In genomic region chr1:225572422-225572821, GRCh38 we compare ENCODE assay signal across 15 cellular contexts.
DNase-seq lines count a peak whose midpoint lies in the region; ATAC-seq, FAIRE-seq and TF ChIP-seq lines count a peak whose summit lies in the region.
"Had no signal": no experiment of that assay in that cellular context is flagged by ENCODE, and none has a peak within 500 bp of the region (broad histone marks: within the 10 kb centered on the region; RNA-seq: fewer than 3 reads in every experiment).

No MANE protein-coding gene starts in this region.

- WGBS in A549 (ENCODE audit: missing lambda C conversion rate) = 91% methylated on average over 3 of the region's 3 CpGs

- no peak overlapping the region for H3K27ac Mint-ChIP-seq in activated naive CD8-positive, alpha-beta T cell treated with anti-CD3 and anti-CD28 coated beads for 36 hours
- H3K27ac Mint-ChIP-seq: activated CD4-positive, alpha-beta memory T cell treated with anti-CD3 and anti-CD28 coated beads for 36 hours; CD4-positive, CD25-positive, alpha-beta regulatory T cell; T-cell had no signal

- intact Hi-C loops in ascending aorta (cut with DNase I) = no loop called here
- intact Hi-C loops in left ventricle myocardium superior (cut with micrococcal nuclease) = no loop called here

- no peaks in the 10 kb centered on the region for H3K27me3 ChIP-seq in ascending aorta
- H3K27me3 ChIP-seq: upper lobe of left lung had no signal

- no peak for TF ChIP-seq EP300 in A549 (IDR thresholded peaks at IDR 0.05)

- no peak for TF ChIP-seq POLR2A in A549 (IDR thresholded peaks at IDR 0.05; ENCODE audit: low read length)

- H3K4me1 ChIP-seq in A549 (peaks cover 31% of the 10 kb centered on the region), HEK293 (ENCODE audit: control insufficient read depth, insufficient read depth, low read length) (peaks cover 15% of the 10 kb centered on the region), ascending aorta (peaks cover 0 to 22% of the 10 kb centered on the region in 2 donors)
- H3K4me1 ChIP-seq: upper lobe of left lung had no signal

- H3K4me2 ChIP-seq in A549 = no peak overlapping the region

- POLR2A ChIA-PET in A549 (lab: Yijun Ruan, JAX) = no interaction called here
- POLR2A ChIA-PET in HEK293 (lab: Yijun Ruan, JAX) = interaction anchor here (1.2 kb wide), 1 partner anchor 81 kb away, joined by 3 read pairs; the partner anchor contains the start of gene ENAH

- H3K9me3 ChIP-seq in A549 = no peaks in the 10 kb centered on the region
- H3K9me3 ChIP-seq in HEK293 (ENCODE audit: control insufficient read depth, insufficient read depth, low read depth, low read length) = no peaks in the 10 kb centered on the region
- no peaks in the 10 kb centered on the region for H3K9me3 ChIP-seq in ascending aorta
- H3K9me3 ChIP-seq: upper lobe of left lung had no signal

- no peak overlapping the region for H3K4me3 Mint-ChIP-seq in activated naive CD8-positive, alpha-beta T cell treated with anti-CD3 and anti-CD28 coated beads for 36 hours
- H3K4me3 Mint-ChIP-seq: activated CD4-positive, alpha-beta memory T cell treated with anti-CD3 and anti-CD28 coated beads for 36 hours; CD4-positive, CD25-positive, alpha-beta regulatory T cell; T-cell had no signal

- H3K4me3 ChIP-seq in A549 (no peak overlapping the region), HEK293 (ENCODE audit: low read depth, low read length) (no peak overlapping the region), ascending aorta (no peak overlapping the region)
- H3K4me3 ChIP-seq: upper lobe of left lung had no signal

- H3K27me3 Mint-ChIP-seq in activated naive CD8-positive, alpha-beta T cell treated with anti-CD3 and anti-CD28 coated beads for 36 hours = no peaks in the 10 kb centered on the region
- H3K27me3 Mint-ChIP-seq: activated CD4-positive, alpha-beta memory T cell treated with anti-CD3 and anti-CD28 coated beads for 36 hours had no signal

- H3K9me3 Mint-ChIP-seq in activated naive CD8-positive, alpha-beta T cell treated with anti-CD3 and anti-CD28 coated beads for 36 hours = no peaks in the 10 kb centered on the region
- H3K9me3 Mint-ChIP-seq: activated CD4-positive, alpha-beta memory T cell treated with anti-CD3 and anti-CD28 coated beads for 36 hours; CD4-positive, CD25-positive, alpha-beta regulatory T cell; T-cell had no signal

- no peak overlapping the region for H3K27ac ChIP-seq in A549
- H3K27ac ChIP-seq in HEK293 (ENCODE audit: extremely low read depth, low read depth, low read length) = no peak overlapping the region
- H3K27ac ChIP-seq in ascending aorta = no peak overlapping the region
- H3K27ac ChIP-seq: upper lobe of left lung had no signal

- TF ChIP-seq CTCF in A549 (IDR thresholded peaks at IDR 0.05) = no peak
- no peak for TF ChIP-seq CTCF in HEK293 (tag by site-specific recombination; IDR thresholded peaks at IDR 0.05)
- peak in 2 of 3 experiments; percentile 22 to 29 for TF ChIP-seq CTCF in ascending aorta (IDR thresholded peaks at IDR 0.05)

- peaks cover 6% of the 10 kb centered on the region for H3K4me1 Mint-ChIP-seq in activated naive CD8-positive, alpha-beta T cell treated with anti-CD3 and anti-CD28 coated beads for 36 hours

- DNase-seq in A549 (ENCODE audit: low read depth in 1 of 2, low spot score in 1 of 2) (peak; percentile 8 to 32), ascending aorta (ENCODE audit: low spot score in 2 of 2) (no peak), left ventricle myocardium superior (no peak), Ammon's horn (ENCODE audit: low spot score) (no peak)
- DNase-seq in activated naive CD8-positive, alpha-beta T cell treated with anti-CD3 and anti-CD28 coated beads for 36 hours = no peak
- DNase-seq: activated CD4-positive, alpha-beta memory T cell treated with anti-CD3 and anti-CD28 coated beads for 36 hours; activated naive CD4-positive, alpha-beta T cell; CD4-positive, CD25-positive, alpha-beta regulatory T cell; NCI-H187 treated with DMSO at 0.1 percent for 48 hours; T-cell; upper lobe of left lung had no signal

- TF ChIP-seq RAD21 in A549 (conservative IDR thresholded peaks at IDR 0.05 in 1 of 2, IDR thresholded peaks at IDR 0.05 in 1 of 2) = 0 out of 5 replicates have a peak, but pooled peaks have one; percentile 22 to 26

- H3K36me3 ChIP-seq in HEK293 (ENCODE audit: control insufficient read depth in 2 of 2, insufficient read depth in 1 of 2, low read length in 2 of 2) (no peaks in the 10 kb centered on the region), ascending aorta (no peaks in the 10 kb centered on the region)
- H3K36me3 ChIP-seq: upper lobe of left lung had no signal

- CTCF ChIA-PET in A549 (lab: Yijun Ruan, JAX) (interaction anchor here (1.0 to 1.3 kb wide), 3 partner anchors 10 to 276 kb away, joined by 3 to 5 read pairs (median 3); no protein-coding TSS in a partner anchor), HEK293 (lab: Yijun Ruan, JAX) (interaction anchor here (0.6 to 1.8 kb wide), 8 partner anchors 10 to 415 kb away, joined by 3 to 12 read pairs (median 4); no protein-coding TSS in a partner anchor)

- FAIRE-seq in A549 (lab: Jason Lieb, UNC) = no peak

- ATAC-seq in A549 = peak; percentile 83 to 93
- ATAC-seq in left ventricle myocardium superior = peak; percentile 34
- no peak for ATAC-seq in HG02798 (IDR thresholded peaks at IDR 0.05; ENCODE audit: poor library complexity, unreplicated experiment)
- no peak for ATAC-seq in HG03196 (IDR thresholded peaks at IDR 0.05; ENCODE audit: unreplicated experiment)
- ATAC-seq: sciatic nerve, T-cell had no signal

- H3K36me3 Mint-ChIP-seq in activated naive CD8-positive, alpha-beta T cell treated with anti-CD3 and anti-CD28 coated beads for 36 hours = no peaks in the 10 kb centered on the region
- H3K36me3 Mint-ChIP-seq: activated CD4-positive, alpha-beta memory T cell treated with anti-CD3 and anti-CD28 coated beads for 36 hours; CD4-positive, CD25-positive, alpha-beta regulatory T cell; T-cell had no signal

TF ChIP-seq in A549, 52 proteins besides CTCF, POLR2A, EP300 and RAD21:
- TF ChIP-seq ESRRA (IDR thresholded peaks at IDR 0.05; ENCODE audit: borderline replicate concordance, low read length) (no peak), HEYL (CRISPR knock-in tag; IDR thresholded peaks at IDR 0.05) (no peak), RFX5 (IDR thresholded peaks at IDR 0.05) (no peak), HOXB5 (CRISPR knock-in tag; IDR thresholded peaks at IDR 0.05) (no peak)

TF ChIP-seq in HEK293, 187 proteins besides CTCF, POLR2A, EP300 and RAD21:
- TF ChIP-seq, protein P1, sequence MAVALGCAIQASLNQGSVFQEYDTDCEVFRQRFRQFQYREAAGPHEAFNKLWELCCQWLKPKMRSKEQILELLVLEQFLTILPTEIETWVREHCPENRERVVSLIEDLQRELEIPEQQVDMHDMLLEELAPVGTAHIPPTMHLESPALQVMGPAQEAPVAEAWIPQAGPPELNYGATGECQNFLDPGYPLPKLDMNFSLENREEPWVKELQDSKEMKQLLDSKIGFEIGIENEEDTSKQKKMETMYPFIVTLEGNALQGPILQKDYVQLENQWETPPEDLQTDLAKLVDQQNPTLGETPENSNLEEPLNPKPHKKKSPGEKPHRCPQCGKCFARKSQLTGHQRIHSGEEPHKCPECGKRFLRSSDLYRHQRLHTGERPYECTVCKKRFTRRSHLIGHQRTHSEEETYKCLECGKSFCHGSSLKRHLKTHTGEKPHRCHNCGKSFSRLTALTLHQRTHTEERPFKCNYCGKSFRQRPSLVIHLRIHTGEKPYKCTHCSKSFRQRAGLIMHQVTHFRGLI (tag by site-specific recombination; IDR thresholded peaks at IDR 0.05) = peak; percentile 98
- no peak for TF ChIP-seq ZNF514 (tag by site-specific recombination; IDR thresholded peaks at IDR 0.05)
- 0 out of 2 replicates have a peak, but pooled peaks have one; percentile 73 for TF ChIP-seq ZNF664 (tag by site-specific recombination; IDR thresholded peaks at IDR 0.05)
- TF ChIP-seq PRDM6 (tag by site-specific recombination; IDR thresholded peaks at IDR 0.05) = peak; percentile 35; the same call in 1 of the 2 replicates
- no peak for TF ChIP-seq ZNF473 (tag by site-specific recombination; IDR thresholded peaks at IDR 0.05)
- TF ChIP-seq ZNF302 (tag by site-specific recombination; IDR thresholded peaks at IDR 0.05; ENCODE audit: low read depth) = no peak
- no peak for TF ChIP-seq ZNF292 (tag by site-specific recombination; IDR thresholded peaks at IDR 0.05; ENCODE audit: borderline replicate concordance, low read depth)
TF ChIP-seq in HEK293: peak in this region for 3.

Comparison
In these comparisons a context has a peak if more than half of its experiments do, and no peak if none do; other contexts are left out.
1. ATAC-seq: peak in A549 (2 of 2) and left ventricle myocardium superior (single experiment); none in HG02798 (single experiment) and HG03196 (single experiment).
2. DNase-seq: peak in A549 (2 of 2); none in ascending aorta (0 of 2), left ventricle myocardium superior (single experiment), activated naive CD8-positive, alpha-beta T cell treated with anti-CD3 and anti-CD28 coated beads for 36 hours (single experiment) and Ammon's horn (single experiment).
3. CTCF ChIP-seq: peak in ascending aorta (2 of 3); none in A549 (single experiment) and HEK293 (single experiment).